In genomic region chr7:87474533-87475358, GRCh38 we compare ENCODE assay signal across 8 cellular contexts. TPM values are rescaled to one million over a fixed set of nuclear protein-coding genes. Genes with fewer than 3 reads are reported as not detected.
DNase-seq lines count a peak whose midpoint lies in the region; ATAC-seq and TF ChIP-seq lines count a peak whose summit lies in the region.

No MANE protein-coding gene starts in this region.

- intact Hi-C loops in colonic mucosa (cut with DNase I), result no loop called here

- H3K4me3 ChIP-seq in H7 (ENCODE audit: insufficient read depth, low read depth, low read length), result peak overlapping the region; percentile 50
- H3K4me3 ChIP-seq in colonic mucosa, result peak overlapping the region; percentile 43
- no peak overlapping the region for H3K4me3 ChIP-seq in lung
- H3K4me3 ChIP-seq in tibial nerve, result peak overlapping the region; percentile 32 to 59 (median 46)

- DNase-seq in NCI-H82 (lab: John Stamatoyannopoulos, UW), result peak; percentile 12
- DNase-seq in NCI-H82 treated with DMSO at 0.1 percent for 48 hours (lab: John Stamatoyannopoulos, UW; ENCODE audit: unreplicated experiment), result no peak
- DNase-seq in H7, result peak; percentile 19
- DNase-seq in LHCN-M2 (ENCODE audit: low read depth), result peak; percentile 32
- DNase-seq in colonic mucosa, result peak; percentile 32
- no peak for DNase-seq in lung (ENCODE audit: low spot score)
- no peak for DNase-seq in tibial nerve (ENCODE audit: low spot score in 2 of 2)
- no peak for DNase-seq in ecto neural progenitor cell (ENCODE audit: low spot score)

- H3K9me3 ChIP-seq in colonic mucosa (no peaks in the 10 kb centered on the region), lung (ENCODE audit: control insufficient read depth in 2 of 2, insufficient read depth in 1 of 2, low read length in 1 of 2) (no peaks in the 10 kb centered on the region), tibial nerve (no peaks in the 10 kb centered on the region)

- no peak for TF ChIP-seq CTCF in colonic mucosa (IDR thresholded peaks at IDR 0.05)
- no peak for TF ChIP-seq CTCF in lung (IDR thresholded peaks at IDR 0.05; ENCODE audit: control extremely low read depth, extremely low read depth)
- TF ChIP-seq CTCF in tibial nerve (IDR thresholded peaks at IDR 0.05), result no peak

- H3K27me3 ChIP-seq in H7 (ENCODE audit: control insufficient read depth, insufficient read depth, low read length) (peaks cover 28% of the 10 kb centered on the region), colonic mucosa (no peaks in the 10 kb centered on the region), lung (ENCODE audit: control insufficient read depth, insufficient read depth) (no peaks in the 10 kb centered on the region), tibial nerve (no peaks in the 10 kb centered on the region)

- no peak for TF ChIP-seq EP300 in tibial nerve (IDR thresholded peaks at IDR 0.05)

- TF ChIP-seq POLR2A in tibial nerve (IDR thresholded peaks at IDR 0.05), result no peak

- peaks cover 3% of the 10 kb centered on the region for H3K4me1 ChIP-seq in colonic mucosa
- no peaks in the 10 kb centered on the region for H3K4me1 ChIP-seq in lung (ENCODE audit: control insufficient read depth in 2 of 2, insufficient read depth in 2 of 2, low read length in 2 of 2)
- H3K4me1 ChIP-seq in tibial nerve, result peaks cover 0 to 23% (median 13%) of the 10 kb centered on the region in 4 donors

- H3K27ac ChIP-seq in colonic mucosa, result no peak overlapping the region
- H3K27ac ChIP-seq in lung (ENCODE audit: low read depth in 1 of 2, low read length in 1 of 2), result peak overlapping the region in 1 of 2 donors; percentile 89
- peak overlapping the region in 3 of 4 donors; percentile 42 to 77 (median 59) for H3K27ac ChIP-seq in tibial nerve

- H3K9ac ChIP-seq in colonic mucosa (ENCODE audit: low read depth in 2 of 2, low read length in 2 of 2), result peak overlapping the region in 1 of 2 donors; percentile 31

- H3K36me3 ChIP-seq in H7 (replicated peaks; ENCODE audit: control insufficient read depth, insufficient read depth, low read length) (no peaks in the 10 kb centered on the region), colonic mucosa (no peaks in the 10 kb centered on the region), lung (ENCODE audit: control insufficient read depth in 2 of 2, insufficient read depth in 2 of 2, low read length in 2 of 2) (no peaks in the 10 kb centered on the region), tibial nerve (no peaks in the 10 kb centered on the region)

- ATAC-seq in lung (ENCODE audit: insufficient read depth, low FRiP score), result peak; percentile 58

- 10 to 20% methylated on average over 14 of the region's 14 CpGs for WGBS in lung, 2 donors
- WGBS in tibial nerve, 2 donors, result 3 to 6% methylated on average over 14 of the region's 14 CpGs

RNA-seq across cellular contexts. Expression of gene ABCB4, which starts 0.7 kb away (rescaled TPM):
- total RNA-seq in H7 (2014; rRNA removed; shearing (Covaris generic)), result 0.69 and 0.85 TPM in 2 replicates
- total RNA-seq in LHCN-M2 (2014; rRNA removed), result not detected in 2 replicates
- not detected for polyA plus RNA-seq in LHCN-M2 (2012)
- total RNA-seq in colonic mucosa, result under 1 TPM; 0.30 to 0.35 TPM
- total RNA-seq in lung, result under 1 TPM; 0.25 to 0.68 TPM
- polyA plus RNA-seq in lung, result under 1 TPM; 0.08 to 0.41 TPM
- 1 to 10 TPM in 2 of 4 donors, under 1 TPM in 2; 0.42 to 2.0 (median 1.00) TPM for total RNA-seq in tibial nerve

Comparison
In these comparisons a context has a peak if more than half of its experiments do, and no peak if none do; other contexts are left out.
1. DNase-seq: peak in NCI-H82 (single experiment), H7 (single experiment), LHCN-M2 (single experiment) and colonic mucosa (single experiment); none in NCI-H82 treated with DMSO at 0.1 percent for 48 hours (single experiment), lung (single experiment), tibial nerve (0 of 2) and ecto neural progenitor cell (single experiment).